ENCODE assay signal across 1 cellular context in the genomic region with DNA sequence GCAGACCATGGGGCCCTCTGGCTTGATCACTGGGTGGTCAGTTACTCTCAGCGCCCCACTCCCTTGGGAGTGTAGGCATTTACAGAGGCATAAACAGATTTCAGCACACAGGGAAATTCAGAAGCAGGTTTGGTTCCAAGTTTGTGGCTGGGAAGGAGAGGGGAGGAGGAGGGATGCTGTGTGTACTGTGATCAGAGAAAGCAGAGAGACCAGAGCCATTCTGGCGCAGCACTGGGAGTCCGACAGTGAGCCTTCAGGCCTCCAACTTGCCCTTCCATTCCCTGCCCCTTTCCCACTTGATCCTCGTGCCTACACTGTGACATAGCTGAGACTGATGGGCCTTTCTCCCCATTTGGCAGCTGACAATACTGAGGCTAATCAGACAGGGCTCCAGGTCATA.
TF ChIP-seq lines count a peak whose summit lies in the region.

No MANE protein-coding gene starts in this region.

TF ChIP-seq in H1, 55 proteins besides CTCF, POLR2A, EP300 and RAD21:
- TF ChIP-seq NRF1 (IDR thresholded peaks at IDR 0.05; ENCODE audit: low read depth, low read length) (no peak), SUZ12 (IDR thresholded peaks at IDR 0.05; ENCODE audit: low read length) (no peak), CBX8 (IDR thresholded peaks at IDR 0.05; ENCODE audit: borderline replicate concordance, low read depth, low read length) (no peak)
